10 cellular contexts compared by ENCODE assay signal in genomic region chr9:90141723-90142122, GRCh38.
DNase-seq lines count a peak whose midpoint lies in the region; ATAC-seq, FAIRE-seq and TF ChIP-seq lines count a peak whose summit lies in the region.
"Had no signal": no experiment of that assay in that cellular context is flagged by ENCODE, and none has a peak within 500 bp of the region (broad histone marks: within the 10 kb centered on the region; RNA-seq: fewer than 3 reads in every experiment).

No MANE protein-coding gene starts in this region.

- no peaks in the 10 kb centered on the region for H3K9me3 Mint-ChIP-seq in astrocyte (ENCODE audit: unreplicated experiment)

- no peaks in the 10 kb centered on the region for H3K9me3 ChIP-seq in astrocyte (ENCODE audit: insufficient read depth, low read depth, low read length)
- peaks cover 0 to 7% (median 0%) of the 10 kb centered on the region in 4 donors for H3K9me3 ChIP-seq in right lobe of liver
- H3K9me3 ChIP-seq: SJSA1 had no signal

- no peaks in the 10 kb centered on the region for H3K4me1 Mint-ChIP-seq in astrocyte (ENCODE audit: low read depth, unreplicated experiment)

- ATAC-seq in right lobe of liver (peak in 3 of 4 donors; percentile 41 to 75 (median 62)), Right ventricle myocardium superior (ENCODE audit: poor library complexity) (no peak), left ventricle myocardium superior (no peak)
- ATAC-seq: naive thymus-derived CD8-positive, alpha-beta T cell had no signal

- H3K36me3 Mint-ChIP-seq in astrocyte (ENCODE audit: low read depth, unreplicated experiment) = no peaks in the 10 kb centered on the region
- H3K36me3 Mint-ChIP-seq: naive thymus-derived CD8-positive, alpha-beta T cell had no signal

- H3K4me1 ChIP-seq in astrocyte (ENCODE audit: insufficient read depth, low read length) = no peaks in the 10 kb centered on the region
- H3K4me1 ChIP-seq in right lobe of liver = no peaks in the 10 kb centered on the region
- H3K4me1 ChIP-seq: SJSA1 had no signal

- H3K36me3 ChIP-seq in astrocyte (ENCODE audit: insufficient read depth, low read length) = no peaks in the 10 kb centered on the region
- no peaks in the 10 kb centered on the region for H3K36me3 ChIP-seq in right lobe of liver
- H3K36me3 ChIP-seq: SJSA1 had no signal

- H3K27ac ChIP-seq in astrocyte (ENCODE audit: low read depth, low read length) (no peak overlapping the region), right lobe of liver (no peak overlapping the region)
- H3K27ac ChIP-seq: SJSA1 had no signal

- no peak overlapping the region for H3K4me3 Mint-ChIP-seq in astrocyte (ENCODE audit: unreplicated experiment)
- H3K4me3 Mint-ChIP-seq: naive thymus-derived CD8-positive, alpha-beta T cell had no signal

- 27% methylated on average over 5 of the region's 5 CpGs for WGBS in right lobe of liver (ENCODE audit: insufficient coverage, low coverage, low lambda C conversion rate, missing lambda C conversion rate)

- H3K27me3 ChIP-seq in astrocyte (ENCODE audit: insufficient read depth, low read length) (no peaks in the 10 kb centered on the region), right lobe of liver (no peaks in the 10 kb centered on the region)
- H3K27me3 ChIP-seq: SJSA1 had no signal

- no peak overlapping the region for H3K4me2 ChIP-seq in astrocyte (ENCODE audit: low read length)

- H2AFZ ChIP-seq in astrocyte (ENCODE audit: low read depth, low read length) = no peak overlapping the region

- H3K4me3 ChIP-seq in GM12865 (ENCODE audit: low read depth, low read length) = no peak overlapping the region
- H3K4me3 ChIP-seq in astrocyte (ENCODE audit: insufficient read depth, low read depth, low read length) = no peak overlapping the region
- H3K4me3 ChIP-seq in right lobe of liver = no peak overlapping the region
- H3K4me3 ChIP-seq: SJSA1 had no signal

- no peak for TF ChIP-seq POLR2A in right lobe of liver (IDR thresholded peaks at IDR 0.05)

- H3K9ac ChIP-seq in astrocyte (ENCODE audit: low read length) = no peak overlapping the region

- intact Hi-C loops in right lobe of liver (cut with DNase I) = loop anchor here (5.0 to 10.0 kb wide), 2 partner anchors 76 to 723 kb away; no protein-coding TSS in a partner anchor
- intact Hi-C loops in Right ventricle myocardium superior (cut with DNase I) = loop anchor here (5.0 kb wide), 1 partner anchor 731 kb away; no protein-coding TSS in a partner anchor
- intact Hi-C loops in left ventricle myocardium superior (cut with micrococcal nuclease) = loop anchor here (10.0 kb wide), 1 partner anchor 733 kb away; no protein-coding TSS in a partner anchor

- TF ChIP-seq CTCF in GM12865 (IDR thresholded peaks at IDR 0.05; ENCODE audit: insufficient read depth, low read depth, low read length, missing control alignments) = peak; percentile 43
- TF ChIP-seq CTCF in astrocyte (IDR thresholded peaks at IDR 0.05; ENCODE audit: insufficient read depth, low read depth, low read length) = peak; percentile 60
- TF ChIP-seq CTCF in right lobe of liver (IDR thresholded peaks at IDR 0.05) = peak; percentile 48 to 58 (median 52)

- H3K27me3 Mint-ChIP-seq in astrocyte (ENCODE audit: low read depth, unreplicated experiment) = peaks cover 3% of the 10 kb centered on the region

- H3K79me2 ChIP-seq in astrocyte (ENCODE audit: insufficient read depth, low read length) = no peaks in the 10 kb centered on the region

- no peak overlapping the region for H3K27ac Mint-ChIP-seq in astrocyte (ENCODE audit: unreplicated experiment)
- H3K27ac Mint-ChIP-seq: naive thymus-derived CD8-positive, alpha-beta T cell had no signal

- FAIRE-seq in astrocyte (lab: Jason Lieb, UNC) = no peak

- peak; percentile 17 for DNase-seq in GM12865 (ENCODE audit: low read depth)
- DNase-seq in NCI-H1694 treated with DMSO at 0.1 percent for 48 hours (lab: John Stamatoyannopoulos, UW) = peak; percentile 53
- DNase-seq in astrocyte (ENCODE audit: low read depth) = no peak
- DNase-seq in right lobe of liver = no peak
- DNase-seq in hypothalamus (lab: John Stamatoyannopoulos, UW) = no peak
- no peak for DNase-seq in Right ventricle myocardium superior
- no peak for DNase-seq in activated CD4-positive, alpha-beta T cell treated with anti-CD3 and anti-CD28 coated beads, Interleukin-2, amount 50 U/mL, for 4 hours
- DNase-seq in left ventricle myocardium superior = no peak

- H4K20me1 ChIP-seq in astrocyte (ENCODE audit: insufficient read depth, low read length) = no peaks in the 10 kb centered on the region

Comparison
In these comparisons a context has a peak if more than half of its experiments do, and no peak if none do; other contexts are left out.
1. DNase-seq: peak in GM12865 (single experiment) and NCI-H1694 treated with DMSO at 0.1 percent for 48 hours (single experiment); none in astrocyte (single experiment), right lobe of liver (0 of 3), hypothalamus (0 of 51), Right ventricle myocardium superior (single experiment), activated CD4-positive, alpha-beta T cell treated with anti-CD3 and anti-CD28 coated beads, Interleukin-2, amount 50 U/mL, for 4 hours (0 of 2) and left ventricle myocardium superior (single experiment).
2. ATAC-seq: peak in right lobe of liver (3 of 4); none in Right ventricle myocardium superior (single experiment) and left ventricle myocardium superior (single experiment).
3. Peak in every context shown above with its lines, with median percentiles within 50 percentile points of each other: CTCF ChIP-seq.